Comparison of ENCODE assay signal across 8 cellular contexts in the genomic region with DNA sequence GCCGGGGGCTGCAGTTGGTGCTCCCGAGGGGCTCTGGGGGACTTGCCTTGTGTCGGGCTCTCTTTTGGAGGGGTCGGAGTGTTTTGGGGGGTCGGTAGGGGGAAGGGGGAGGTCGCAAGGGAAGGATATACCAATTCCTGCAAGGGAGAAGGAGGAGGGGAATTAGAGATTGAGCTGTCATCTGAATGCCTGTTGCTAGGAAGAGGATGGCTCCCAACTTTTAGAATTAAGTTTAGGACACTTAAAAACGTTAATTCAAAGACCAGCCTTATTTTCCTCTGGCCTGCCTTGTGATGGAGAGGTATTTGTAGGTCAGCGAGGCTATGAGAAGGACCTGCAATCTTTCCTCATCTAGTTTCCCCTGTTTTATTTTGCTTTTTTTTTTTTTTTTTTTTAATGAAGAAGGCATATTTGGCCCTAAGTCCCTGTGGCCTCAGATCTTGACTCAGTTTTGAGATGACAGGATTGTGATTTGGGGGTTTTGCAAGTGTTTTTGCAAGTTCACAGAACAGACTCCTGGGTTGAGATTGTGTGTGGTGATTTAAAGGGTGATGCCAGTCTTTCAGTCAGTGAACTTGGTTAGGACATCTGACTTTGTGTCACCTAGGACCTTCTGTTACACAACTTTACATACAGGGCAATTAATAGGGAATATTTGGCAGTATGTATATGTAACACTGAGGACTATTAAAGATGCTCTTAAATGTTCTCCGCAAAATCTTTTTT. TPM values are rescaled to one million over a fixed set of nuclear protein-coding genes. Genes with fewer than 3 reads are reported as not detected.
DNase-seq lines count a peak whose midpoint lies in the region; ATAC-seq and TF ChIP-seq lines count a peak whose summit lies in the region.

No MANE protein-coding gene starts in this region.

- no peaks in the 10 kb centered on the region for H3K27me3 ChIP-seq in DOHH2 (ENCODE audit: control insufficient read depth, low read length)
- no peaks in the 10 kb centered on the region for H3K27me3 ChIP-seq in MM.1S (replicated peaks; ENCODE audit: insufficient read depth, low read length)
- no peaks in the 10 kb centered on the region for H3K27me3 ChIP-seq in vagina

- no peak for TF ChIP-seq POLR2A in vagina (IDR thresholded peaks at IDR 0.05)

- WGBS in mesodermal cell (ENCODE audit: insufficient coverage in 2 of 2), 2 experiments, result 0% methylated on average over 1 to 5 of the region's 9 CpGs

- peak overlapping the region; percentile 94 for H2AFZ ChIP-seq in MM.1S (ENCODE audit: low read length)

- TF ChIP-seq CTCF in DOHH2 (IDR thresholded peaks at IDR 0.05; ENCODE audit: low read depth, low read length, poor library complexity, severe bottlenecking) (no peak), MM.1S (IDR thresholded peaks at IDR 0.05; ENCODE audit: low read length) (no peak), vagina (IDR thresholded peaks at IDR 0.05) (no peak)

- intact Hi-C loops in vagina (cut with DNase I), result loop anchor here (5.0 kb wide), 1 partner anchor 81 kb away; the partner anchor contains the start of gene FZD4

- peak overlapping the region; percentile 99 for H3K4me3 ChIP-seq in DOHH2 (ENCODE audit: low read length)
- H3K4me3 ChIP-seq in MM.1S (ENCODE audit: low read length), result peak overlapping the region; percentile 89
- H3K4me3 ChIP-seq in mesodermal cell (ENCODE audit: extremely low read depth, insufficient read depth, low read length, poor library complexity, severe bottlenecking), result peak overlapping the region; percentile 98
- H3K4me3 ChIP-seq in vagina, result peak overlapping the region; percentile 72 to 75

- H3K9me3 ChIP-seq in DOHH2 (ENCODE audit: control insufficient read depth, insufficient read depth, low read length), result no peaks in the 10 kb centered on the region
- no peaks in the 10 kb centered on the region for H3K9me3 ChIP-seq in MM.1S (replicated peaks; ENCODE audit: insufficient read depth, low read length)
- H3K9me3 ChIP-seq in mesodermal cell (ENCODE audit: control insufficient read depth, low read length), result no peaks in the 10 kb centered on the region
- H3K9me3 ChIP-seq in vagina, result no peaks in the 10 kb centered on the region

- DNase-seq in MM.1S (no peak), cerebellum (ENCODE audit: low spot score) (peak; percentile 10), vagina (ENCODE audit: extremely low spot score in 2 of 2) (no peak), DMS114 treated with DMSO at 0.1 percent for 48 hours (lab: John Stamatoyannopoulos, UW; ENCODE audit: unreplicated experiment) (no peak), DMS153 treated with DMSO at 0.1 percent for 48 hours (lab: John Stamatoyannopoulos, UW; ENCODE audit: unreplicated experiment) (no peak)

- H3K4me1 ChIP-seq in DOHH2 (ENCODE audit: control insufficient read depth, low read length) (peaks cover 32% of the 10 kb centered on the region), MM.1S (ENCODE audit: low read length) (no peaks in the 10 kb centered on the region), mesodermal cell (ENCODE audit: control insufficient read depth, insufficient read depth, low read length, poor library complexity, severe bottlenecking) (peaks cover 8% of the 10 kb centered on the region), vagina (peaks cover 25% of the 10 kb centered on the region)

- H4K20me1 ChIP-seq in DOHH2 (ENCODE audit: control insufficient read depth, insufficient read depth, low read depth, low read length), result no peaks in the 10 kb centered on the region
- no peaks in the 10 kb centered on the region for H4K20me1 ChIP-seq in MM.1S (ENCODE audit: insufficient read depth, low read length)

- peaks cover 4% of the 10 kb centered on the region; the same call in 1 of the 2 replicates for H3F3A ChIP-seq in DOHH2 (ENCODE audit: control insufficient read depth, insufficient read depth)
- 0 out of 2 replicates have a peak, but pooled peaks cover 3% of the 10 kb centered on the region for H3F3A ChIP-seq in MM.1S (ENCODE audit: insufficient read depth, low read length)

- peak overlapping the region; percentile 81 for H3K9ac ChIP-seq in MM.1S (ENCODE audit: low read length)

- H3K9me2 ChIP-seq in DOHH2 (replicated peaks; ENCODE audit: control insufficient read depth, low read length) (no peaks in the 10 kb centered on the region), MM.1S (replicated peaks; ENCODE audit: insufficient read depth, low read length) (no peaks in the 10 kb centered on the region)

- peak overlapping the region; percentile 76 for H3K27ac ChIP-seq in DOHH2 (ENCODE audit: low read depth, low read length)
- H3K27ac ChIP-seq in MM.1S (ENCODE audit: low read length), result peak overlapping the region; percentile 51; the same call in 1 of the 2 replicates
- peak overlapping the region; percentile 91 for H3K27ac ChIP-seq in mesodermal cell (ENCODE audit: low read depth, low read length, severe bottlenecking)
- H3K27ac ChIP-seq in vagina, result peak overlapping the region; percentile 77

- H3K36me3 ChIP-seq in DOHH2 (ENCODE audit: control insufficient read depth, low read length) (peaks cover 29% of the 10 kb centered on the region), MM.1S (replicated peaks; ENCODE audit: insufficient read depth, low read length) (no peaks in the 10 kb centered on the region), mesodermal cell (ENCODE audit: control insufficient read depth, insufficient read depth, low read length) (peaks cover 25% of the 10 kb centered on the region), vagina (no peaks in the 10 kb centered on the region)

- no peak for ATAC-seq in HG03342 (IDR thresholded peaks at IDR 0.05; ENCODE audit: unreplicated experiment)

- H3K4me2 ChIP-seq in DOHH2 (ENCODE audit: low read length), result peak overlapping the region; percentile 99
- H3K4me2 ChIP-seq in MM.1S (ENCODE audit: low read depth, low read length), result peak overlapping the region; percentile 72

- peaks cover 52% of the 10 kb centered on the region for H3K79me2 ChIP-seq in DOHH2 (ENCODE audit: control insufficient read depth, low read length)
- peaks cover 45% of the 10 kb centered on the region for H3K79me2 ChIP-seq in MM.1S (ENCODE audit: low read length)

RNA-seq across cellular contexts. Expression of gene TMEM135, which starts 0.7 kb away (rescaled TPM):
- total RNA-seq in cerebellum, result 24.0 TPM
- polyA plus RNA-seq in mesodermal cell (2013, experiment 1 of 2), result 49.2 TPM
- polyA plus RNA-seq in mesodermal cell (2013, experiment 2 of 2), result 58.8 TPM
- total RNA-seq in vagina, result 17.2 TPM
